Comparison of ENCODE assay signal across 8 cellular contexts in the genomic region with DNA sequence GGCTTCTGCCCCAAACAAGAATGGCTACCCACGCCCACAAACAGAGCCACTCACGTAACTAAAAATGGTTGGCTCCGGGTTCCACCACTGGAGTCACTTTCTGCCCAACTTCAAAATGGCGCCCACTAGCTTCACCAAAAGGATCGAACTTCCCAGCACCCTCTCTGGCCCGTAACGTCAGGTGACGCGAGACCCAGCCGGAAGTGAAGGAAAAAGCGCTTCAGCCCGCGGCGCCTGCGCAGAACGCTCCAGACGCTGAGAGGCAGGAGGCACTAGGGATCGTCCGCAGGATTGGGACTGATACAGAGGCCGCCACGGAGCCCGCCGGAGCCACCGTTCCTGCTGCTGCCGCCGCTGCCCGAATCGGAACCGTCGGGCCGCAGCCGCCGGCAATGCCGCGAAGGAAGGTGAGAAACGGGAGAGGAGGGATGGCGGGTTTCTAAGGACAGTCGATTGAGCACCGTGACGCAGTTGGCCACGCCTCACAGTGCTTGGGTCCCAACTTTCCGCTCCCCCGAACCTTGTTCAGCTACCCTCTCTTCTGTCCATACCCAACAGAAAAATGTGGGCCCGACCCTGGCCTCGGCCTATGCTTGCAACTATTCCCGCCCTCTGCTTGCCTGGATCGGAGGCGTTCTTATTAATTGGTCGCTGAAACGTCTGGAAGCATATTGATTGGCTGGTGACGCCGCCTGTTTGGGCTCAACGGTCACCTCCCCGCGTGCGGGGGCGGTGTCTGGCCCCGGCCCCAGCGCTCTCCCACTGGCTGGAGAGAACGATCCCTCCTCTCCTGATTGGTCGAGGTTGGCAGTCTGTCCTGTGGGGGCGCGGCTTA. TPM values are rescaled to one million over a fixed set of nuclear protein-coding genes. Genes with fewer than 3 reads are reported as not detected.
DNase-seq lines count a peak whose midpoint lies in the region; ATAC-seq and TF ChIP-seq lines count a peak whose summit lies in the region.

A gene (plus strand): TSS at position 239 of the 835 bp plus-strand sequence. CDS start 154 bp downstream, at position 393.

- DNase-seq in AG20443 (ENCODE audit: low spot score) (peak; percentile 98), NCI-H510A (lab: John Stamatoyannopoulos, UW) (peak; percentile 99), cerebellum (ENCODE audit: low spot score) (peak; percentile 97), islet precursor cell (peak; percentile 100)
- DNase-seq in activated CD4-positive, alpha-beta T cell treated with anti-CD3 and anti-CD28 coated beads for 1 hour: peak; percentile 97
- peak; percentile 95 to 99 (median 98) for DNase-seq in stimulated activated CD4-positive, alpha-beta T cell treated with anti-CD3 and anti-CD28 coated beads, Interleukin-12 subunit alpha, Interleukin-12 subunit beta, amount 100 ng/mL, for 48 hours (ENCODE audit: low read depth in 2 of 3, low spot score in 1 of 3)

- peak; percentile 93 for ATAC-seq in HG03432 (IDR thresholded peaks at IDR 0.05; ENCODE audit: unreplicated experiment)

- peak; percentile 84 for TF ChIP-seq POLR2A in GM19099 (IDR thresholded peaks at IDR 0.05; ENCODE audit: extremely low read depth, insufficient read length, low read depth)

RNA-seq across cellular contexts. Expression of the gene that starts here (rescaled TPM):
- 48.8 TPM for total RNA-seq in cerebellum

Comparison
In these comparisons a context has a peak if more than half of its experiments do, and no peak if none do; other contexts are left out.
1. Peak in every context shown above with its lines: DNase-seq and ATAC-seq.